Comparison of ENCODE assay signal across 12 cellular contexts in genomic region chr5:61052870-61053269, GRCh38.
DNase-seq lines count a peak whose midpoint lies in the region; ATAC-seq and TF ChIP-seq lines count a peak whose summit lies in the region.
"Had no signal": no experiment of that assay in that cellular context is flagged by ENCODE, and none has a peak within 500 bp of the region (broad histone marks: within the 10 kb centered on the region; RNA-seq: fewer than 3 reads in every experiment).

No MANE protein-coding gene starts in this region.

- CTCF ChIA-PET in AG04450 (lab: Charles Lee), result interaction anchor here (0.6 to 6.4 kb wide), 5 partner anchors 44 to 1091 kb away, joined by 3 to 47 read pairs (median 5); partner anchors contain the start of gene DEPDC1B

- TF ChIP-seq CTCF in AG04450 (IDR thresholded peaks at IDR 0.05; ENCODE audit: low read depth, low read length), result no peak
- TF ChIP-seq CTCF in HFF-Myc (IDR thresholded peaks at IDR 0.05; ENCODE audit: low read depth, low read length, missing control alignments), result no peak
- TF ChIP-seq CTCF in coronary artery (IDR thresholded peaks at IDR 0.05), result no peak

- H3K27me3 ChIP-seq in AG04450 (ENCODE audit: control insufficient read depth, insufficient read depth, low read length), result no peaks in the 10 kb centered on the region
- H3K27me3 ChIP-seq: colonic mucosa, right lobe of liver had no signal

- POLR2A ChIA-PET in AG04450 (lab: Yijun Ruan, JAX), result no interaction called here

- H3K27ac ChIP-seq in AG04450 (ENCODE audit: low read depth, low read length) (no peak overlapping the region), coronary artery (no peak overlapping the region)
- H3K27ac ChIP-seq: colonic mucosa, right lobe of liver had no signal

- peaks cover 9% of the 10 kb centered on the region for H3K4me1 Mint-ChIP-seq in activated T-helper 17 cell treated with anti-CD3 and anti-CD28 coated beads, Interleukin-2, amount 50 U/mL, for 72 hours

- peak; percentile 78 for ATAC-seq in activated T-helper 17 cell treated with anti-CD3 and anti-CD28 coated beads, Interleukin-2, amount 50 U/mL, for 72 hours (replicated peaks)
- ATAC-seq in HG03439 (IDR thresholded peaks at IDR 0.05; ENCODE audit: unreplicated experiment) (no peak), HG03097 (IDR thresholded peaks at IDR 0.05; ENCODE audit: low FRiP score, unreplicated experiment) (no peak)

- H3K27ac Mint-ChIP-seq in activated T-helper 17 cell treated with anti-CD3 and anti-CD28 coated beads, Interleukin-2, amount 50 U/mL, for 72 hours, result no peak overlapping the region

- H3K9me3 Mint-ChIP-seq in activated T-helper 17 cell treated with anti-CD3 and anti-CD28 coated beads, Interleukin-2, amount 50 U/mL, for 72 hours, result peaks cover 3% of the 10 kb centered on the region

- H3K4me3 ChIP-seq in AG04450 (ENCODE audit: low read depth, low read length), result no peak overlapping the region
- no peak overlapping the region for H3K4me3 ChIP-seq in HFF-Myc (replicated peaks; ENCODE audit: low read depth, low read length)
- no peak overlapping the region for H3K4me3 ChIP-seq in coronary artery
- H3K4me3 ChIP-seq: colonic mucosa, right lobe of liver had no signal

- H3K4me3 Mint-ChIP-seq in activated T-helper 17 cell treated with anti-CD3 and anti-CD28 coated beads, Interleukin-2, amount 50 U/mL, for 72 hours, result no peak overlapping the region

- no peaks in the 10 kb centered on the region for H3K27me3 Mint-ChIP-seq in activated T-helper 17 cell treated with anti-CD3 and anti-CD28 coated beads, Interleukin-2, amount 50 U/mL, for 72 hours

- H3K36me3 Mint-ChIP-seq in activated T-helper 17 cell treated with anti-CD3 and anti-CD28 coated beads, Interleukin-2, amount 50 U/mL, for 72 hours (ENCODE audit: low read depth), result no peaks in the 10 kb centered on the region

- DNase-seq in AG04450 (ENCODE audit: low read depth, low spot score) (peak; percentile 44), HFF-Myc (ENCODE audit: extremely low read depth, low read depth) (peak; percentile 63), iris pigment epithelial cell (ENCODE audit: low read depth) (peak; percentile 91), coronary artery (ENCODE audit: low spot score) (no peak), NCI-H1694 treated with DMSO at 0.1 percent for 48 hours (lab: John Stamatoyannopoulos, UW) (no peak)
- DNase-seq: activated CD8-positive, alpha-beta memory T cell treated with anti-CD3 and anti-CD28 coated beads, Interleukin-2, amount 50 U/mL, for 48 hours; colonic mucosa; NCI-H2029; right lobe of liver had no signal

- no peaks in the 10 kb centered on the region for H3K9me3 ChIP-seq in AG04450 (ENCODE audit: control insufficient read depth, insufficient read depth, low read length)
- H3K9me3 ChIP-seq: colonic mucosa, right lobe of liver had no signal

Comparison
In these comparisons a context has a peak if more than half of its experiments do, and no peak if none do; other contexts are left out.
1. DNase-seq: peak in AG04450 (single experiment), HFF-Myc (single experiment) and iris pigment epithelial cell (single experiment); none in coronary artery (single experiment) and NCI-H1694 treated with DMSO at 0.1 percent for 48 hours (single experiment).